8 cellular contexts compared by ENCODE assay signal in genomic region chr2:126244937-126245336, GRCh38.
A peak's percentile ranks its signal among the peaks of the same experiment; 100 is the strongest.
DNase-seq lines count a peak whose midpoint lies in the region; ATAC-seq and TF ChIP-seq lines count a peak whose summit lies in the region.

No MANE protein-coding gene starts in this region.

- DNase-seq in NCI-H82 (lab: John Stamatoyannopoulos, UW) (peak; percentile 82), astrocyte of the spinal cord (ENCODE audit: low read depth, low spot score) (no peak), neural crest cell (ENCODE audit: low read depth, low spot score) (peak; percentile 45), epidermal melanocyte (ENCODE audit: insufficient read length, low spot score) (no peak)

- H3K4me1 Mint-ChIP-seq in neural crest cell: no peaks in the 10 kb centered on the region

- H4K20me1 ChIP-seq in DOHH2 (ENCODE audit: control insufficient read depth, insufficient read depth, low read depth, low read length): no peaks in the 10 kb centered on the region

- TF ChIP-seq EP300 in gastroesophageal sphincter (IDR thresholded peaks at IDR 0.05): no peak

- no peak overlapping the region for H3K27ac Mint-ChIP-seq in neural crest cell (ENCODE audit: unreplicated experiment)

- TF ChIP-seq CTCF in DOHH2 (IDR thresholded peaks at IDR 0.05; ENCODE audit: low read depth, low read length, poor library complexity, severe bottlenecking) (peak; percentile 60), astrocyte of the spinal cord (IDR thresholded peaks at IDR 0.05; ENCODE audit: low read depth, low read length) (peak; percentile 20), neural crest cell (conservative IDR thresholded peaks at IDR 0.05) (peak; percentile 62), gastroesophageal sphincter (IDR thresholded peaks at IDR 0.05) (peak in 1 of 4 experiments; percentile 30)

- H3K4me3 ChIP-seq in DOHH2 (ENCODE audit: low read length) (no peak overlapping the region), astrocyte of the spinal cord (ENCODE audit: low read depth, low read length) (no peak overlapping the region), gastroesophageal sphincter (no peak overlapping the region)

- H3K9me3 ChIP-seq in DOHH2 (ENCODE audit: control insufficient read depth, insufficient read depth, low read length): no peaks in the 10 kb centered on the region
- H3K9me3 ChIP-seq in gastroesophageal sphincter: no peaks in the 10 kb centered on the region

- no peaks in the 10 kb centered on the region for H3K36me3 Mint-ChIP-seq in neural crest cell (ENCODE audit: low read depth)

- WGBS in gastroesophageal sphincter (ENCODE audit: low coverage in 1 of 2), 2 donors: 62 to 76% methylated on average over 2 to 3 of the region's 3 CpGs

- no peak overlapping the region for H3K4me3 Mint-ChIP-seq in neural crest cell

- H3K9me3 Mint-ChIP-seq in neural crest cell: no peaks in the 10 kb centered on the region

- H3K36me3 ChIP-seq in DOHH2 (ENCODE audit: control insufficient read depth, low read length) (no peaks in the 10 kb centered on the region), gastroesophageal sphincter (no peaks in the 10 kb centered on the region)

- peak; percentile 68 for ATAC-seq in GM21529 (IDR thresholded peaks at IDR 0.05; ENCODE audit: unreplicated experiment)
- ATAC-seq in gastroesophageal sphincter: no peak
- no peak for ATAC-seq in GM21737 (IDR thresholded peaks at IDR 0.05; ENCODE audit: unreplicated experiment)

- TF ChIP-seq POLR2A in gastroesophageal sphincter (IDR thresholded peaks at IDR 0.05): no peak

- H3K4me1 ChIP-seq in DOHH2 (ENCODE audit: control insufficient read depth, low read length): no peaks in the 10 kb centered on the region
- no peaks in the 10 kb centered on the region for H3K4me1 ChIP-seq in gastroesophageal sphincter

- peaks cover 6% of the 10 kb centered on the region; the same call in 1 of the 2 replicates for H3K27me3 ChIP-seq in DOHH2 (ENCODE audit: control insufficient read depth, low read length)
- no peaks in the 10 kb centered on the region for H3K27me3 ChIP-seq in gastroesophageal sphincter

- H3K27ac ChIP-seq in DOHH2 (ENCODE audit: low read depth, low read length) (no peak overlapping the region), gastroesophageal sphincter (no peak overlapping the region)

- H3K27me3 Mint-ChIP-seq in neural crest cell (ENCODE audit: low read depth): no peaks in the 10 kb centered on the region

- no peak overlapping the region for H3K4me2 ChIP-seq in DOHH2 (ENCODE audit: low read length)

- H3K9me2 ChIP-seq in DOHH2 (replicated peaks; ENCODE audit: control insufficient read depth, low read length): no peaks in the 10 kb centered on the region

- H3F3A ChIP-seq in DOHH2 (ENCODE audit: control insufficient read depth, insufficient read depth): no peaks in the 10 kb centered on the region

- in situ Hi-C loops in astrocyte of the spinal cord (cut with HindIII; ENCODE audit: low sequenced_read_pairs): no loop called here

- H3K79me2 ChIP-seq in DOHH2 (ENCODE audit: control insufficient read depth, low read length): no peaks in the 10 kb centered on the region

Comparison
In these comparisons a context has a peak if more than half of its experiments do, and no peak if none do; other contexts are left out.
1. DNase-seq: peak in NCI-H82 (single experiment) and neural crest cell (single experiment); none in astrocyte of the spinal cord (single experiment) and epidermal melanocyte (single experiment).